Comparison of ENCODE assay signal across 1 cellular context in the genomic region with DNA sequence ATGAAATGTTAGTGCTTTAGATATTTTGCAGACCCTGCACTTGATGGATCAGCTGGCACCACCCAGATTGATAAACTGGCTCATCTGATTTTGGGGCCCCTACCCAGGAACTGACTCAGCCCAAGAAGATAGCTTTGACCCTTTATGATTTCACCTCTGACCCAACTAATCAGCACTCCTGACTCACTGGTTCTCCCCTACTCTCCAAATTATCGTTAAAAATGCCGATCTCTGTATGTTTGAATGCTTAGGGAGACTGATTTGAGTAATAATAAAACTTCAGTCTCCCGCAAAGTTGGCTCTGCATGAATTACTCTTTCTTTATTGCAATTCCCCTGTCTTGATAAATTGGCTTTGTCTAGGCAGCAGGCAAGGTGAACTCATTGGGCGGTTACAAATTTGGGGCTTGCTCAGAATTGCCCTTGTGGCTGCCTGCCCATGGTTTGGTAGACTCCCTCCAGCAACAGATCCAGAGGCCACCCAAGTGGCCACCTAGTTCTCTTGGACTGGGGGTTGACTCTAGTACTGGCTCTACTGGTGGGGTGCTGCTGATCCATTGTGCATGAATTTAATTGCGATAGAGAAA.
A peak's percentile ranks its signal among the peaks of the same experiment; 100 is the strongest.
TF ChIP-seq lines count a peak whose summit lies in the region.

No MANE protein-coding gene starts in this region.

TF ChIP-seq in GM12878, 131 proteins besides CTCF, POLR2A, EP300 and RAD21:
- TF ChIP-seq MTA2 (IDR thresholded peaks at IDR 0.05; ENCODE audit: low read depth) = peak; percentile 32; the same call in 1 of the 2 replicates
- TF ChIP-seq NR2F1 (conservative IDR thresholded peaks at IDR 0.05) = peak; percentile 80
- TF ChIP-seq JUNB (IDR thresholded peaks at IDR 0.05) = peak; percentile 43; the same call in 1 of the 2 replicates
- TF ChIP-seq RUNX3 (IDR thresholded peaks at IDR 0.05; ENCODE audit: low read length) = peak; percentile 31; the same call in 1 of the 2 replicates
TF ChIP-seq in GM12878: peak in this region for 4; not testable (repeated sequence) for 127.
